Comparison of ENCODE assay signal across 19 cellular contexts in the genomic region with DNA sequence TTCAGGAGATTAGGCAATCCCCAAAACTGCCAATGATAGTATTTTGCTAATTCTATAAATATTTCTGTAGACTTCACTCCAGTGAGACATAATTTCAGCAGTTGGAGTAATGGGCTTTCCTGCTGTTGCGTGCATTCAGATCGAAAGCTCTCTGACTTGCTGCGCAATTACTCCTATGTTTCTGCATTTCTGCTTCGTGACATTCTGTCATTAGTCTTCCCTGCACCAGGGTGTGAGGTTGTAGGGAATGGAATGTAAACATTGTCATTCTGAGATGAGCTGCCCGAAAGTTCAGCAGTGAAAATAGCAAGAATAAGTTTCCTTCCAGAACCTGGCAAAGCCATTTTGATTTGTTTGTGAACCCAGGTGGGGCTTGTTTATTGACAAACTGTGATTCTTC. TPM values are rescaled to one million over a fixed set of nuclear protein-coding genes. Genes with fewer than 3 reads are reported as not detected.
A peak's percentile ranks its signal among the peaks of the same experiment; 100 is the strongest.
DNase-seq lines count a peak whose midpoint lies in the region; ATAC-seq and TF ChIP-seq lines count a peak whose summit lies in the region.
"Had no signal": no experiment of that assay in that cellular context is flagged by ENCODE, and none has a peak within 500 bp of the region (broad histone marks: within the 10 kb centered on the region; RNA-seq: fewer than 3 reads in every experiment).

No MANE protein-coding gene starts in this region.

- peak overlapping the region; percentile 7 for H3K4me3 ChIP-seq in A673 (ENCODE audit: low read depth, low read length, poor library complexity, severe bottlenecking)
- H3K4me3 ChIP-seq: body of pancreas, neural progenitor cell, uterus had no signal

- in situ Hi-C loops in GM13976 (cut with MboI; ENCODE audit: low sequenced_read_pairs, unreplicated experiment), result no loop called here

- H3K9me3 ChIP-seq in A673 (ENCODE audit: low read depth, low read length, poor library complexity, severe bottlenecking), result no peaks in the 10 kb centered on the region
- H3K9me3 ChIP-seq: body of pancreas, uterus had no signal

- no peaks in the 10 kb centered on the region for H3K36me3 ChIP-seq in A673 (ENCODE audit: insufficient read depth, low read length, poor library complexity, severe bottlenecking)
- H3K36me3 ChIP-seq: neural progenitor cell, uterus had no signal

- intact Hi-C loops in A673 (cut with micrococcal nuclease; ENCODE audit: unreplicated experiment), result no loop called here

- CTCF ChIA-PET in A673 (lab: Charles Lee) (no interaction called here), WTC11 (lab: Charles Lee) (interaction anchor here (0.7 to 1.8 kb wide), 4 partner anchors 16 to 98 kb away, joined by 3 to 6 read pairs (median 4); no protein-coding TSS in a partner anchor)

- H3K27ac Mint-ChIP-seq in WTC11, result peak overlapping the region; percentile 26
- peak overlapping the region; percentile 53 for H3K27ac Mint-ChIP-seq in memory B cell
- H3K27ac Mint-ChIP-seq: immature natural killer cell had no signal

- POLR2A ChIA-PET in A673 (lab: Charles Lee; ENCODE audit: low non-redundant PET) (interaction anchor here (0.6 kb wide), 1 partner anchor 165 kb away, joined by 3 read pairs; no protein-coding TSS in a partner anchor), WTC11 (lab: Charles Lee) (interaction anchor here (0.6 kb wide), 1 partner anchor 67 kb away, joined by 8 read pairs; no protein-coding TSS in a partner anchor)

- H3K36me3 Mint-ChIP-seq in WTC11 (0 out of 2 replicates have a peak, but pooled peaks cover 3% of the 10 kb centered on the region), memory B cell (peaks cover 2% of the 10 kb centered on the region)

- peak overlapping the region; percentile 32 for H3K27ac ChIP-seq in A673 (ENCODE audit: low read depth, low read length, poor library complexity, severe bottlenecking)
- H3K27ac ChIP-seq: body of pancreas, neural progenitor cell, uterus had no signal

- ATAC-seq in WTC11, result no peak
- ATAC-seq in memory B cell (ENCODE audit: low read depth), result no peak
- ATAC-seq: activated T-cell treated with anti-CD3 and anti-CD28 coated beads, Interleukin-2, amount 50 U/mL, for 4 hours; body of pancreas; esophagus mucosa had no signal

- peaks cover 41% of the 10 kb centered on the region for H3K4me1 ChIP-seq in A673 (ENCODE audit: insufficient read depth, low read length, poor library complexity, severe bottlenecking)
- H3K4me1 ChIP-seq: body of pancreas had no signal

- BruUV-seq in A673 (replicated peaks; lab: Mats Ljungman, UMichigan), result no TSS peak

- TF ChIP-seq CTCF in A673 (conservative IDR thresholded peaks at IDR 0.05; ENCODE audit: low read depth, low read length) (no peak), WTC11 (IDR thresholded peaks at IDR 0.05) (no peak), GM13976 (IDR thresholded peaks at IDR 0.05; ENCODE audit: borderline replicate concordance, control extremely low read depth, extremely low read depth, insufficient read depth, missing control alignments) (no peak)

- DNase-seq in A673 (ENCODE audit: low spot score) (peak; percentile 54), HCEC 1CT (peak; percentile 76), WTC11 (ENCODE audit: low spot score) (no peak), memory B cell (ENCODE audit: low spot score in 2 of 2) (no peak), AG08395 (ENCODE audit: low spot score) (no peak), GM13976 (ENCODE audit: low spot score) (no peak), OCI-M1 (lab: John Stamatoyannopoulos, UW) (no peak)
- DNase-seq in activated naive CD4-positive, alpha-beta T cell treated with anti-CD3 and anti-CD28 coated beads, Interleukin-2, amount 50 U/mL, for 16 hours, result no peak
- DNase-seq: activated CD4-positive, CD25-positive, alpha-beta regulatory T cell; activated T-cell treated with anti-CD3 and anti-CD28 coated beads, Interleukin-2, amount 50 U/mL, for 4 hours; body of pancreas; C1 segment of cervical spinal cord; immature natural killer cell; MM.1S; NCI-H446 treated with DMSO at 0.1 percent for 48 hours; stimulated activated CD4-positive, alpha-beta T cell treated with anti-CD3 and anti-CD28 coated beads, Interleukin-12 subunit alpha, Interleukin-12 subunit beta, amount 100 ng/mL, for 4 hours; uterus had no signal

- no peaks in the 10 kb centered on the region for H3K27me3 Mint-ChIP-seq in WTC11 (ENCODE audit: low read depth)
- no peaks in the 10 kb centered on the region for H3K27me3 Mint-ChIP-seq in memory B cell

- H3K4me1 Mint-ChIP-seq in WTC11, result peaks cover 42% of the 10 kb centered on the region
- H3K4me1 Mint-ChIP-seq in memory B cell, result peaks cover 46% of the 10 kb centered on the region

- H3K27me3 ChIP-seq in A673 (replicated peaks; ENCODE audit: insufficient read depth, low read depth, low read length, poor library complexity), result no peaks in the 10 kb centered on the region
- H3K27me3 ChIP-seq: body of pancreas, neural progenitor cell, uterus had no signal

- H3K9me3 Mint-ChIP-seq in WTC11 (peaks cover 7% of the 10 kb centered on the region), memory B cell (no peaks in the 10 kb centered on the region)
- H3K9me3 Mint-ChIP-seq: activated T-cell treated with anti-CD3 and anti-CD28 coated beads, Interleukin-2, amount 50 U/mL, for 4 hours; immature natural killer cell had no signal

- H3K4me3 Mint-ChIP-seq in WTC11, result no peak overlapping the region
- H3K4me3 Mint-ChIP-seq in memory B cell, result no peak overlapping the region
- H3K4me3 Mint-ChIP-seq: activated T-cell treated with anti-CD3 and anti-CD28 coated beads, Interleukin-2, amount 50 U/mL, for 4 hours; immature natural killer cell; neural progenitor cell had no signal

TF ChIP-seq in WTC11, 78 proteins besides CTCF, POLR2A, EP300 and RAD21 (continues in another document):
- TF ChIP-seq ZNF423 (CRISPR knock-in tag; IDR thresholded peaks at IDR 0.05), result no peak
- TF ChIP-seq, protein P1, sequence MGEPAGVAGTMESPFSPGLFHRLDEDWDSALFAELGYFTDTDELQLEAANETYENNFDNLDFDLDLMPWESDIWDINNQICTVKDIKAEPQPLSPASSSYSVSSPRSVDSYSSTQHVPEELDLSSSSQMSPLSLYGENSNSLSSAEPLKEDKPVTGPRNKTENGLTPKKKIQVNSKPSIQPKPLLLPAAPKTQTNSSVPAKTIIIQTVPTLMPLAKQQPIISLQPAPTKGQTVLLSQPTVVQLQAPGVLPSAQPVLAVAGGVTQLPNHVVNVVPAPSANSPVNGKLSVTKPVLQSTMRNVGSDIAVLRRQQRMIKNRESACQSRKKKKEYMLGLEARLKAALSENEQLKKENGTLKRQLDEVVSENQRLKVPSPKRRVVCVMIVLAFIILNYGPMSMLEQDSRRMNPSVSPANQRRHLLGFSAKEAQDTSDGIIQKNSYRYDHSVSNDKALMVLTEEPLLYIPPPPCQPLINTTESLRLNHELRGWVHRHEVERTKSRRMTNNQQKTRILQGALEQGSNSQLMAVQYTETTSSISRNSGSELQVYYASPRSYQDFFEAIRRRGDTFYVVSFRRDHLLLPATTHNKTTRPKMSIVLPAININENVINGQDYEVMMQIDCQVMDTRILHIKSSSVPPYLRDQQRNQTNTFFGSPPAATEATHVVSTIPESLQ (CRISPR knock-in tag; IDR thresholded peaks at IDR 0.05), result no peak
- TF ChIP-seq, protein P2, sequence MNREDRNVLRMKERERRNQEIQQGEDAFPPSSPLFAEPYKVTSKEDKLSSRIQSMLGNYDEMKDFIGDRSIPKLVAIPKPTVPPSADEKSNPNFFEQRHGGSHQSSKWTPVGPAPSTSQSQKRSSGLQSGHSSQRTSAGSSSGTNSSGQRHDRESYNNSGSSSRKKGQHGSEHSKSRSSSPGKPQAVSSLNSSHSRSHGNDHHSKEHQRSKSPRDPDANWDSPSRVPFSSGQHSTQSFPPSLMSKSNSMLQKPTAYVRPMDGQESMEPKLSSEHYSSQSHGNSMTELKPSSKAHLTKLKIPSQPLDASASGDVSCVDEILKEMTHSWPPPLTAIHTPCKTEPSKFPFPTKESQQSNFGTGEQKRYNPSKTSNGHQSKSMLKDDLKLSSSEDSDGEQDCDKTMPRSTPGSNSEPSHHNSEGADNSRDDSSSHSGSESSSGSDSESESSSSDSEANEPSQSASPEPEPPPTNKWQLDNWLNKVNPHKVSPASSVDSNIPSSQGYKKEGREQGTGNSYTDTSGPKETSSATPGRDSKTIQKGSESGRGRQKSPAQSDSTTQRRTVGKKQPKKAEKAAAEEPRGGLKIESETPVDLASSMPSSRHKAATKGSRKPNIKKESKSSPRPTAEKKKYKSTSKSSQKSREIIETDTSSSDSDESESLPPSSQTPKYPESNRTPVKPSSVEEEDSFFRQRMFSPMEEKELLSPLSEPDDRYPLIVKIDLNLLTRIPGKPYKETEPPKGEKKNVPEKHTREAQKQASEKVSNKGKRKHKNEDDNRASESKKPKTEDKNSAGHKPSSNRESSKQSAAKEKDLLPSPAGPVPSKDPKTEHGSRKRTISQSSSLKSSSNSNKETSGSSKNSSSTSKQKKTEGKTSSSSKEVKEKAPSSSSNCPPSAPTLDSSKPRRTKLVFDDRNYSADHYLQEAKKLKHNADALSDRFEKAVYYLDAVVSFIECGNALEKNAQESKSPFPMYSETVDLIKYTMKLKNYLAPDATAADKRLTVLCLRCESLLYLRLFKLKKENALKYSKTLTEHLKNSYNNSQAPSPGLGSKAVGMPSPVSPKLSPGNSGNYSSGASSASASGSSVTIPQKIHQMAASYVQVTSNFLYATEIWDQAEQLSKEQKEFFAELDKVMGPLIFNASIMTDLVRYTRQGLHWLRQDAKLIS (CRISPR knock-in tag; IDR thresholded peaks at IDR 0.05; ENCODE audit: borderline replicate concordance), result no peak
- TF ChIP-seq ZNF219 (CRISPR knock-in tag; IDR thresholded peaks at IDR 0.05; ENCODE audit: borderline replicate concordance), result no peak
- TF ChIP-seq, protein P3, sequence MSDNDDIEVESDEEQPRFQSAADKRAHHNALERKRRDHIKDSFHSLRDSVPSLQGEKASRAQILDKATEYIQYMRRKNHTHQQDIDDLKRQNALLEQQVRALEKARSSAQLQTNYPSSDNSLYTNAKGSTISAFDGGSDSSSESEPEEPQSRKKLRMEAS (CRISPR knock-in tag; IDR thresholded peaks at IDR 0.05), result no peak

RNA-seq across cellular contexts. Expression of a gene that starts 58.2 kb away (rescaled TPM):
- total RNA-seq in A673 (2021), result 19.8 and 26.5 TPM in 2 replicates
- total RNA-seq in WTC11 (2021), result 5.2 to 6.0 TPM (median 5.3 TPM) in 3 replicates

Comparison
In these comparisons a context has a peak if more than half of its experiments do, and no peak if none do; other contexts are left out.
1. DNase-seq: peak in A673 (single experiment) and HCEC 1CT (single experiment); none in WTC11 (single experiment), memory B cell (0 of 2), AG08395 (single experiment), GM13976 (single experiment), activated naive CD4-positive, alpha-beta T cell treated with anti-CD3 and anti-CD28 coated beads, Interleukin-2, amount 50 U/mL, for 16 hours (single experiment) and OCI-M1 (single experiment).